In the genomic region with DNA sequence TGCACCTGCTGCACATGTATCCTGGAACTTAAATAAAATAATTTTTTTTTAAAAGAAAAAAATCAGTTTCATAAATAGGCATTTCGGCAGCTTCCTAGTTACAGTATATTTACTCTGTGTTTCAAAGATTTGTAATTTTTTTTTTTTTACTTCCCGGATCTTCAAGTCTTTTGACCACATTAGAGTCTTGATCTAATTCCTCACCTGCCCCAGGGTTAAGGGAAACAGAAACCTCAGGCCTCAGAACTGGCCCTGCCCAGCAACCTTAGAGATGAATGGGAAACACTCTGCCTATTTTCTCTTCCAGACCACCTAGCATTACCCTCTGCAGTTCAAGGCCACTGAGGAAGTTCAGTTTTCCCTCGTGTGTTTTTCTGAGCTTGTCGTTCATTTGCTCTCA, we compare ENCODE assay signal across 18 cellular contexts.
"Had no signal": no experiment of that assay in that cellular context is flagged by ENCODE, and none has a peak within 500 bp of the region (broad histone marks: within the 10 kb centered on the region; RNA-seq: fewer than 3 reads in every experiment).

No MANE protein-coding gene starts in this region.

- H3K4me1 Mint-ChIP-seq: stimulated activated memory B cell treated with anti-CD40 and anti-IgM and Interleukin-4, amounts not matched to agents 10 μg/mL and 1 μg/mL and 100 μg/mL, for 72 hours had no signal

- H3K9me3 ChIP-seq: sigmoid colon, transverse colon had no signal

- H3K4me3 Mint-ChIP-seq: activated naive CD4-positive, alpha-beta T cell treated with anti-CD3 and anti-CD28 coated beads, Interleukin-2, amount 50 U/mL, for 24 hours; activated T-cell treated with anti-CD3 and anti-CD28 coated beads, Interleukin-2, amount 50 U/mL, for 72 hours; naive thymus-derived CD8-positive, alpha-beta T cell; stimulated activated memory B cell treated with anti-CD40 and anti-IgM and Interleukin-4, amounts not matched to agents 10 μg/mL and 1 μg/mL and 100 μg/mL, for 72 hours had no signal

- H3K36me3 ChIP-seq: sigmoid colon, transverse colon, WERI-Rb-1 had no signal

- H3K9me3 Mint-ChIP-seq: activated naive CD4-positive, alpha-beta T cell treated with anti-CD3 and anti-CD28 coated beads, Interleukin-2, amount 50 U/mL, for 24 hours; stimulated activated memory B cell treated with anti-CD40 and anti-IgM and Interleukin-4, amounts not matched to agents 10 μg/mL and 1 μg/mL and 100 μg/mL, for 72 hours had no signal

- H3K27ac Mint-ChIP-seq: activated naive CD4-positive, alpha-beta T cell treated with anti-CD3 and anti-CD28 coated beads, Interleukin-2, amount 50 U/mL, for 24 hours; activated T-cell treated with anti-CD3 and anti-CD28 coated beads, Interleukin-2, amount 50 U/mL, for 72 hours; brain; naive thymus-derived CD8-positive, alpha-beta T cell; stimulated activated memory B cell treated with anti-CD40 and anti-IgM and Interleukin-4, amounts not matched to agents 10 μg/mL and 1 μg/mL and 100 μg/mL, for 72 hours had no signal

- H3K4me1 ChIP-seq: foreskin keratinocyte, sigmoid colon, transverse colon had no signal

- H3K4me3 ChIP-seq: lung, sigmoid colon, smooth muscle cell, transverse colon had no signal

- H3K36me3 Mint-ChIP-seq: activated naive CD4-positive, alpha-beta T cell treated with anti-CD3 and anti-CD28 coated beads, Interleukin-2, amount 50 U/mL, for 24 hours; brain; stimulated activated memory B cell treated with anti-CD40 and anti-IgM and Interleukin-4, amounts not matched to agents 10 μg/mL and 1 μg/mL and 100 μg/mL, for 72 hours had no signal

- H3K27ac ChIP-seq: foreskin keratinocyte, sigmoid colon, transverse colon, WERI-Rb-1 had no signal

- DNase-seq: activated CD4-positive, CD25-positive, alpha-beta regulatory T cell treated with anti-CD3 and anti-CD28 coated beads, Interleukin-2, amount 50 U/mL, for 72 hours; activated effector memory CD4-positive, alpha-beta T cell treated with anti-CD3 and anti-CD28 coated beads, Interleukin-2, amount 50 U/mL, for 16 hours; activated T-cell treated with anti-CD3 and anti-CD28 coated beads, Interleukin-2, amount 50 U/mL, for 72 hours; aorta; dermis blood vessel endothelial cell; effector CD8-positive, alpha-beta T cell; foreskin keratinocyte; sigmoid colon; stimulated activated CD4-positive, alpha-beta T cell treated with anti-CD3 and anti-CD28 coated beads, Interleukin-15, amount 100 ng/mL, for 24 hours; transverse colon; WERI-Rb-1 had no signal

- ATAC-seq: activated T-cell treated with anti-CD3 and anti-CD28 coated beads, Interleukin-2, amount 50 U/mL, for 72 hours; foreskin keratinocyte; left lobe of liver; naive thymus-derived CD8-positive, alpha-beta T cell; stimulated activated memory B cell treated with anti-CD40 and anti-IgM and Interleukin-4, amounts not matched to agents 10 μg/mL and 1 μg/mL and 100 μg/mL, for 72 hours had no signal

- H3K27me3 Mint-ChIP-seq: activated naive CD4-positive, alpha-beta T cell treated with anti-CD3 and anti-CD28 coated beads, Interleukin-2, amount 50 U/mL, for 24 hours had no signal

- H3K27me3 ChIP-seq: foreskin keratinocyte, sigmoid colon, transverse colon had no signal
